In the genomic region with DNA sequence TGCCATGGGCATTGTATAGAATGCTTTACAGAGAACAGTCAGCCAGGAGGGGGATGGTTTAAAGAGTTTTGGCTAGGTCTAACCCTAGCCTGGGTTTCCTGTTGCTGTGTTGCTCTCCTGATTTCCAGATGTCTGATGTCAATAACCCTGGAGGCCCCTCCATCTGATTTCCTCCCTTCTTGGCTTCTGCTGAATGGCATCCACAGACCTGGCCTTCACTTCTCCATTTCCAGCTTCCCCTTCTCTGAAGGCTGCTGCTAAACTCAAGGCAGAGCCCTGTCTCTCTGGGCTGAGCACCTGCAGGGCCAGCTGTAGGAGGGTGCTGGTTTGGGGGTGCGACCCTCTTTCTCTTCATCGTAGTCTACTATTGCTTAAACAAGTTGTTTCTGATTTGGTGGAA, we compare ENCODE assay signal across 23 cellular contexts.
"Had no signal": no experiment of that assay in that cellular context is flagged by ENCODE, and none has a peak within 500 bp of the region (broad histone marks: within the 10 kb centered on the region; RNA-seq: fewer than 3 reads in every experiment).

No MANE protein-coding gene starts in this region.

- H3K9ac ChIP-seq: parathyroid adenoma had no signal

- H3K27me3 Mint-ChIP-seq: activated CD4-positive, alpha-beta memory T cell treated with anti-CD3 and anti-CD28 coated beads for 36 hours; stimulated activated naive CD8-positive, alpha-beta T cell treated with anti-CD3 and anti-CD28 coated beads, Interleukin-15, Interleukin-2, amounts not matched to agents 100 ng/mL and 50 ng/mL, for 24 hours had no signal

- H3K36me3 Mint-ChIP-seq: activated CD4-positive, alpha-beta memory T cell treated with anti-CD3 and anti-CD28 coated beads for 36 hours; activated naive CD8-positive, alpha-beta T cell treated with anti-CD3 and anti-CD28 coated beads, Interleukin-2, amount 10 ng/mL, durations not matched to agents 7 days and 5 days had no signal

- H3K27ac Mint-ChIP-seq: activated CD4-positive, alpha-beta memory T cell treated with anti-CD3 and anti-CD28 coated beads for 36 hours; activated naive CD8-positive, alpha-beta T cell treated with anti-CD3 and anti-CD28 coated beads, Interleukin-2, amount 10 ng/mL, durations not matched to agents 7 days and 5 days; stimulated activated naive CD8-positive, alpha-beta T cell treated with anti-CD3 and anti-CD28 coated beads, Interleukin-15, Interleukin-2, amounts not matched to agents 100 ng/mL and 50 ng/mL, for 24 hours; T-helper 2 cell treated with Interferon-gamma antibody and Interleukin-4, amounts not matched to agents 5 μg/mL and 100 μg/mL, for 36 hours had no signal

- H3K4me3 ChIP-seq: breast epithelium, colonic mucosa, esophagus squamous epithelium, gastrocnemius medialis, right lobe of liver, skin epidermis, thyroid gland, upper lobe of right lung had no signal

- ATAC-seq: gastrocnemius medialis, left ventricle myocardium superior, right lobe of liver, upper lobe of right lung had no signal

- H3K9me3 Mint-ChIP-seq: activated CD4-positive, alpha-beta memory T cell treated with anti-CD3 and anti-CD28 coated beads for 36 hours; activated naive CD8-positive, alpha-beta T cell treated with anti-CD3 and anti-CD28 coated beads, Interleukin-2, amount 10 ng/mL, durations not matched to agents 7 days and 5 days; stimulated activated naive CD8-positive, alpha-beta T cell treated with anti-CD3 and anti-CD28 coated beads, Interleukin-15, Interleukin-2, amounts not matched to agents 100 ng/mL and 50 ng/mL, for 24 hours; T-helper 2 cell treated with Interferon-gamma antibody and Interleukin-4, amounts not matched to agents 5 μg/mL and 100 μg/mL, for 36 hours had no signal

- H3K36me3 ChIP-seq: breast epithelium, colonic mucosa, esophagus squamous epithelium, gastrocnemius medialis, right lobe of liver, thyroid gland, upper lobe of right lung had no signal

- H3K27ac ChIP-seq: breast epithelium, colonic mucosa, esophagus squamous epithelium, gastrocnemius medialis, parathyroid adenoma, right lobe of liver, skin epidermis, thyroid gland, upper lobe of right lung had no signal

- H3K4me1 Mint-ChIP-seq: activated naive CD8-positive, alpha-beta T cell treated with anti-CD3 and anti-CD28 coated beads, Interleukin-2, amount 10 ng/mL, durations not matched to agents 7 days and 5 days; nephron had no signal

- H3K4me1 ChIP-seq: breast epithelium, colonic mucosa, esophagus squamous epithelium, gastrocnemius medialis, parathyroid adenoma, right lobe of liver, thyroid gland, upper lobe of right lung had no signal

- H3K9me3 ChIP-seq: breast epithelium, colonic mucosa, esophagus squamous epithelium, gastrocnemius medialis, right lobe of liver, thyroid gland, upper lobe of right lung had no signal

- DNase-seq: activated CD4-positive, alpha-beta memory T cell treated with anti-CD3 and anti-CD28 coated beads for 36 hours; activated CD4-positive, alpha-beta T cell treated with anti-CD3 and anti-CD28 coated beads for 48 hours; activated naive CD4-positive, alpha-beta T cell treated with Interleukin-2 at 50 U/mL for 16 hours; activated naive CD8-positive, alpha-beta T cell treated with anti-CD3 and anti-CD28 coated beads, Interleukin-2, amount 10 ng/mL, durations not matched to agents 7 days and 5 days; activated T-cell treated with anti-CD3 and anti-CD28 coated beads, Interleukin-2, amount 50 U/mL, for 48 hours; amniotic stem cell; colonic mucosa; esophagus squamous epithelium; gastrocnemius medialis; left ventricle myocardium superior; mammary epithelial cell; midbrain; right lobe of liver; stimulated activated CD4-positive, alpha-beta T cell treated with anti-CD3 and anti-CD28 coated beads, Interleukin-1b, Interleukin-23, amount 100 ng/mL, for 48 hours; substantia nigra; thyroid gland; upper lobe of right lung had no signal

- H2AFZ ChIP-seq: parathyroid adenoma had no signal

- H3K27me3 ChIP-seq: breast epithelium, colonic mucosa, esophagus squamous epithelium, gastrocnemius medialis, right lobe of liver, thyroid gland, upper lobe of right lung had no signal

- H3K4me3 Mint-ChIP-seq: activated CD4-positive, alpha-beta memory T cell treated with anti-CD3 and anti-CD28 coated beads for 36 hours; activated naive CD8-positive, alpha-beta T cell treated with anti-CD3 and anti-CD28 coated beads, Interleukin-2, amount 10 ng/mL, durations not matched to agents 7 days and 5 days; nephron; stimulated activated naive CD8-positive, alpha-beta T cell treated with anti-CD3 and anti-CD28 coated beads, Interleukin-15, Interleukin-2, amounts not matched to agents 100 ng/mL and 50 ng/mL, for 24 hours; T-helper 2 cell treated with Interferon-gamma antibody and Interleukin-4, amounts not matched to agents 5 μg/mL and 100 μg/mL, for 36 hours had no signal
